ENCODE assay signal across 24 cellular contexts in the genomic region with DNA sequence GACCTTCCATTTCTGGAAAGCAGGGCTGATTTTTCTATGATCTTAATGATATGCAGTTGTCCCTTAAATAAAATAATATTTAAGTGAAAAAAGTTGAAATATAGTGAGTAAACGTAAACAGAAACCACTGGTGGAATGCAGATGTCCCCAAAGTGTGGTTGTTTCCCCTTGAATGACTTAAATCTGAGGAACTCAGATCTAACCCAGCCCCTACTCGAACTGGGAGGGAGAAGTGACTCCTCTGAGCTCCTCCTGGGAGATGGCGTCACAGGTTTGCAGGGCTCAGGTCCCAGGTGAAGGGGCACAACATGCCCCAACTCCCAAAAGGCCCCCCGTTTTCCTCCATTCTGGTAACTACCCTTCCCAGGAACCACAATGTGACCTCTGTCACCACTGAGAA.
DNase-seq lines count a peak whose midpoint lies in the region; ATAC-seq, FAIRE-seq and TF ChIP-seq lines count a peak whose summit lies in the region.
"Had no signal": no experiment of that assay in that cellular context is flagged by ENCODE, and none has a peak within 500 bp of the region (broad histone marks: within the 10 kb centered on the region; RNA-seq: fewer than 3 reads in every experiment).

No MANE protein-coding gene starts in this region.

- DNase-seq in kidney (peak; percentile 26), neural progenitor cell (ENCODE audit: low spot score) (no peak), spleen (peak; percentile 22), glutamatergic neuron (no peak), SIG-M5 (lab: John Stamatoyannopoulos, UW) (no peak)
- DNase-seq: 8988T; ACHN; AML-193; BE2C; CD4-positive, CD25-positive, alpha-beta regulatory T cell; CD8-positive, alpha-beta T cell; DMS153; DND-41; GOT3; HFFc6 had no signal

- H2AFZ ChIP-seq in neural progenitor cell (replicated peaks), result no peak overlapping the region

- H3K27ac Mint-ChIP-seq in neural progenitor cell, result peak overlapping the region; percentile 92
- no peak overlapping the region for H3K27ac Mint-ChIP-seq in glutamatergic neuron (ENCODE audit: unreplicated experiment)
- H3K27ac Mint-ChIP-seq: CD4-positive, CD25-positive, alpha-beta regulatory T cell; CD8-positive, alpha-beta T cell; HFFc6 had no signal

- 35 to 61% (median 47%) methylated on average over 4 of the region's 4 CpGs for WGBS in spleen, 5 donors

- peaks cover 37% of the 10 kb centered on the region for H3K4me1 Mint-ChIP-seq in neural progenitor cell
- peaks cover 2% of the 10 kb centered on the region for H3K4me1 Mint-ChIP-seq in glutamatergic neuron (ENCODE audit: low read depth, unreplicated experiment)

- H3K27ac ChIP-seq in BLaER1 treated with 17β-estradiol and CSF1 and Interleukin-3, amounts not matched to agents 10 nM and 100 nM, result 0 out of 22 replicates have a peak overlapping the region, but pooled peaks of 1 of the 11 experiments have one; percentile 4
- H3K27ac ChIP-seq in kidney (ENCODE audit: low read depth in 2 of 2, low read length in 2 of 2) (no peak overlapping the region), neural progenitor cell (no peak overlapping the region), spleen (no peak overlapping the region)
- H3K27ac ChIP-seq: A549, C4-2B had no signal

- no peaks in the 10 kb centered on the region for H3K9me3 ChIP-seq in BLaER1 treated with 17β-estradiol and CSF1 and Interleukin-3, amounts not matched to agents 10 nM and 100 nM (replicated peaks in 1 of 11)
- no peaks in the 10 kb centered on the region for H3K9me3 ChIP-seq in kidney (ENCODE audit: control insufficient read depth in 1 of 2, low read length in 2 of 2)
- H3K9me3 ChIP-seq in neural progenitor cell (ENCODE audit: low read depth), result no peaks in the 10 kb centered on the region
- H3K9me3 ChIP-seq in spleen, result no peaks in the 10 kb centered on the region
- H3K9me3 ChIP-seq: A549, BE2C, Caco-2, HAP-1 had no signal

- H3K79me2 ChIP-seq in neural progenitor cell (ENCODE audit: low read depth), result no peaks in the 10 kb centered on the region

- H3K27me3 Mint-ChIP-seq in neural progenitor cell (ENCODE audit: insufficient read depth, low read depth) (peaks cover 22% of the 10 kb centered on the region), glutamatergic neuron (ENCODE audit: unreplicated experiment) (no peaks in the 10 kb centered on the region)

- H3K36me3 Mint-ChIP-seq in neural progenitor cell (no peaks in the 10 kb centered on the region), glutamatergic neuron (ENCODE audit: unreplicated experiment) (no peaks in the 10 kb centered on the region)
- H3K36me3 Mint-ChIP-seq: CD4-positive, CD25-positive, alpha-beta regulatory T cell; CD8-positive, alpha-beta T cell had no signal

- H3K4me2 ChIP-seq in BLaER1 treated with 17β-estradiol and CSF1 and Interleukin-3, amounts not matched to agents 10 nM and 100 nM, result peak overlapping the region in 8 of 11 experiments; percentile 20 to 64 (median 50); a peak in 16 of 22 replicates
- no peak overlapping the region for H3K4me2 ChIP-seq in neural progenitor cell
- H3K4me2 ChIP-seq: A549 had no signal

- peaks cover 0 to 19% (median 0%) of the 10 kb centered on the region in 11 experiments; a peak in 3 of 22 replicates for H3K27me3 ChIP-seq in BLaER1 treated with 17β-estradiol and CSF1 and Interleukin-3, amounts not matched to agents 10 nM and 100 nM
- H3K27me3 ChIP-seq in neural progenitor cell (peaks cover 2% of the 10 kb centered on the region), spleen (replicated peaks in 1 of 7) (peaks cover 0 to 65% (median 0%) of the 10 kb centered on the region in 7 donors)
- H3K27me3 ChIP-seq: BE2C had no signal

- H3K4me1 ChIP-seq in BLaER1 treated with 17β-estradiol and CSF1 and Interleukin-3, amounts not matched to agents 10 nM and 100 nM, result peaks cover 9 to 83% (median 72%) of the 10 kb centered on the region in 10 experiments; a peak in 18 of 20 replicates
- H3K4me1 ChIP-seq in kidney (ENCODE audit: control insufficient read depth in 1 of 2, insufficient read depth in 1 of 2, low read depth in 1 of 2, low read length in 2 of 2) (peaks cover 0 to 2% of the 10 kb centered on the region in 2 donors), neural progenitor cell (peaks cover 5% of the 10 kb centered on the region), spleen (peaks cover 0 to 17% (median 2%) of the 10 kb centered on the region in 6 donors)
- H3K4me1 ChIP-seq: A549, HAP-1 had no signal

- no peak for ATAC-seq in HG02970 (IDR thresholded peaks at IDR 0.05; ENCODE audit: low FRiP score, unreplicated experiment)
- ATAC-seq: A549; CD8-positive, alpha-beta T cell had no signal

- no peaks in the 10 kb centered on the region for H4K20me1 ChIP-seq in BLaER1 treated with 17β-estradiol and CSF1 and Interleukin-3, amounts not matched to agents 10 nM and 100 nM
- H4K20me1 ChIP-seq in neural progenitor cell (ENCODE audit: low read depth), result no peaks in the 10 kb centered on the region

- peaks cover 2% of the 10 kb centered on the region for H3K9me3 Mint-ChIP-seq in neural progenitor cell
- peaks cover 4% of the 10 kb centered on the region for H3K9me3 Mint-ChIP-seq in glutamatergic neuron (ENCODE audit: unreplicated experiment)
- H3K9me3 Mint-ChIP-seq: CD8-positive, alpha-beta T cell; HFFc6 had no signal

- H3K4me3 ChIP-seq in BLaER1 treated with 17β-estradiol and CSF1 and Interleukin-3, amounts not matched to agents 10 nM and 100 nM, result no peak overlapping the region
- no peak overlapping the region for H3K4me3 ChIP-seq in kidney (ENCODE audit: low read length in 2 of 2)
- H3K4me3 ChIP-seq in neural progenitor cell, result no peak overlapping the region
- no peak overlapping the region for H3K4me3 ChIP-seq in spleen
- H3K4me3 ChIP-seq: A549, HAP-1 had no signal

- H3K4me3 Mint-ChIP-seq in neural progenitor cell (no peak overlapping the region), glutamatergic neuron (ENCODE audit: unreplicated experiment) (no peak overlapping the region)
- H3K4me3 Mint-ChIP-seq: CD4-positive, CD25-positive, alpha-beta regulatory T cell; CD8-positive, alpha-beta T cell; HFFc6 had no signal

- no peak for FAIRE-seq in kidney (lab: Jason Lieb, UNC)
- FAIRE-seq: A549, G401.6, GM12892, H54 had no signal

- peaks cover 9% of the 10 kb centered on the region for H3F3A ChIP-seq in neural progenitor cell (ENCODE audit: low read depth)

- no peak overlapping the region for H3K9ac ChIP-seq in BLaER1 treated with 17β-estradiol and CSF1 and Interleukin-3, amounts not matched to agents 10 nM and 100 nM
- H3K9ac ChIP-seq in kidney (ENCODE audit: low read length in 2 of 2) (no peak overlapping the region), neural progenitor cell (no peak overlapping the region)

- TF ChIP-seq CTCF in kidney (IDR thresholded peaks at IDR 0.05; ENCODE audit: borderline replicate concordance, extremely low read depth, insufficient read depth) (no peak), neural progenitor cell (IDR thresholded peaks at IDR 0.05) (no peak), spleen (IDR thresholded peaks at IDR 0.05 in 8 of 11, conservative IDR thresholded peaks at IDR 0.05 in 3 of 11) (no peak), glutamatergic neuron (IDR thresholded peaks at IDR 0.05; ENCODE audit: partially characterized antibody, unreplicated experiment) (no peak)

- no peak for TF ChIP-seq POLR2A in spleen (IDR thresholded peaks at IDR 0.05)

- H3K36me3 ChIP-seq in BLaER1 treated with 17β-estradiol and CSF1 and Interleukin-3, amounts not matched to agents 10 nM and 100 nM, result no peaks in the 10 kb centered on the region
- H3K36me3 ChIP-seq in kidney (ENCODE audit: control insufficient read depth in 1 of 2, insufficient read depth in 2 of 2, low read length in 2 of 2) (no peaks in the 10 kb centered on the region), neural progenitor cell (no peaks in the 10 kb centered on the region), spleen (no peaks in the 10 kb centered on the region)
- H3K36me3 ChIP-seq: BE2C, HAP-1 had no signal

- intact Hi-C loops in kidney (cut with DNase I), result no loop called here
- intact Hi-C loops in spleen (cut with DNase I; ENCODE audit: low total_unique reads), result loop anchor here (10.0 kb wide), 1 partner anchor 483 kb away; no protein-coding TSS in a partner anchor

Comparison
In these comparisons a context has a peak if more than half of its experiments do, and no peak if none do; other contexts are left out.
1. DNase-seq: peak in kidney (single experiment) and spleen (single experiment); none in neural progenitor cell (single experiment), glutamatergic neuron (single experiment) and SIG-M5 (single experiment).